15 cellular contexts compared by ENCODE assay signal in genomic region chr7:48280100-48280499, GRCh38.
DNase-seq lines count a peak whose midpoint lies in the region; ATAC-seq, FAIRE-seq and TF ChIP-seq lines count a peak whose summit lies in the region.
"Had no signal": no experiment of that assay in that cellular context is flagged by ENCODE, and none has a peak within 500 bp of the region (broad histone marks: within the 10 kb centered on the region; RNA-seq: fewer than 3 reads in every experiment).

No MANE protein-coding gene starts in this region.

- H3K4me1 ChIP-seq in endothelial cell of umbilical vein (ENCODE audit: control insufficient read depth, extremely low read depth, insufficient read depth, low read length), result no peaks in the 10 kb centered on the region

- ATAC-seq in sciatic nerve, result peak; percentile 78
- no peak for ATAC-seq in GM19467 (IDR thresholded peaks at IDR 0.05; ENCODE audit: unreplicated experiment)
- ATAC-seq: Panc1 had no signal

- no peaks in the 10 kb centered on the region for H3K36me3 ChIP-seq in MG63
- H3K36me3 ChIP-seq in endothelial cell of umbilical vein (ENCODE audit: control insufficient read depth in 2 of 2, extremely low read depth in 1 of 2, insufficient read depth in 2 of 2, low read length in 2 of 2), result no peaks in the 10 kb centered on the region
- H3K36me3 ChIP-seq: thoracic aorta had no signal

- intact Hi-C loops in endothelial cell of umbilical vein (cut with micrococcal nuclease), result no loop called here
- intact Hi-C loops in sciatic nerve (cut with DNase I), result no loop called here

- H3K9me1 ChIP-seq in endothelial cell of umbilical vein (replicated peaks; ENCODE audit: control insufficient read depth, extremely low read depth, insufficient read depth, low read length), result no peaks in the 10 kb centered on the region

- H2AFZ ChIP-seq in endothelial cell of umbilical vein (ENCODE audit: low read depth, low read length), result no peak overlapping the region

- CTCF ChIA-PET in endothelial cell of umbilical vein (lab: Charles Lee), result no interaction called here

- H3K9me3 ChIP-seq in MG63 (no peaks in the 10 kb centered on the region), endothelial cell of umbilical vein (replicated peaks; ENCODE audit: control insufficient read depth, insufficient read depth, low read length) (no peaks in the 10 kb centered on the region)
- H3K9me3 ChIP-seq: thoracic aorta had no signal

- no peak overlapping the region for H3K9ac ChIP-seq in endothelial cell of umbilical vein (replicated peaks; ENCODE audit: extremely low read depth, insufficient read depth, low read length)

- H3K4me2 ChIP-seq in endothelial cell of umbilical vein (ENCODE audit: insufficient read depth, low read length), result no peak overlapping the region
- H3K4me2 ChIP-seq: smooth muscle cell had no signal

- H3K79me2 ChIP-seq in endothelial cell of umbilical vein (ENCODE audit: control insufficient read depth, insufficient read depth, low read length), result no peaks in the 10 kb centered on the region

- POLR2A ChIA-PET in endothelial cell of umbilical vein (lab: Charles Lee), result no interaction called here

- no peak overlapping the region for H3K27ac ChIP-seq in endothelial cell of umbilical vein (ENCODE audit: insufficient read depth, low read depth, low read length)
- H3K27ac ChIP-seq: thoracic aorta had no signal

- TF ChIP-seq CTCF in endothelial cell of umbilical vein (IDR thresholded peaks at IDR 0.05; ENCODE audit: extremely low read depth in 1 of 2, insufficient read depth in 1 of 2, low read depth in 1 of 2, low read length in 2 of 2) (no peak), GM10266 (IDR thresholded peaks at IDR 0.05; ENCODE audit: control insufficient read depth, insufficient read depth, low read depth, missing control alignments) (no peak)

- FAIRE-seq in endothelial cell of umbilical vein (lab: Jason Lieb, UNC), result no peak

- dilution Hi-C loops in endothelial cell of umbilical vein (cut with MboI; ENCODE audit: extremely low pct_ligation_motif_present, low sequenced_read_pairs), result no loop called here

- DNase-seq in activated CD4-positive, alpha-beta T cell treated with anti-CD3 and anti-CD28 coated beads for 48 hours, result peak; percentile 17
- DNase-seq in activated CD4-positive, alpha-beta T cell treated with anti-CD3 and anti-CD28 coated beads for 1 hour, result no peak
- peak; percentile 74 for DNase-seq in MG63
- peak; percentile 5 for DNase-seq in endothelial cell of umbilical vein (ENCODE audit: low read depth, low spot score)
- DNase-seq in sciatic nerve (ENCODE audit: low spot score), result no peak
- no peak for DNase-seq in HuH-7 (ENCODE audit: low spot score)
- DNase-seq in GM10266 (ENCODE audit: extremely low spot score), result no peak
- DNase-seq: activated CD4-positive, alpha-beta T cell treated with anti-CD3 and anti-CD28 coated beads, Interleukin-2, amount 10 ng/mL, durations not matched to agents 7 days and 5 days; activated gamma-delta T cell; NCI-H1417 treated with DMSO at 0.1 percent for 48 hours; nucleus accumbens had no signal

- TF ChIP-seq POLR2A in endothelial cell of umbilical vein (IDR thresholded peaks at IDR 0.05; ENCODE audit: low read depth, low read length), result no peak

- no peaks in the 10 kb centered on the region for H4K20me1 ChIP-seq in endothelial cell of umbilical vein (replicated peaks; ENCODE audit: control insufficient read depth, extremely low read depth, insufficient read depth, low read length)

- H3K4me3 ChIP-seq in MG63 (no peak overlapping the region), endothelial cell of umbilical vein (replicated peaks in 1 of 3; ENCODE audit: insufficient read depth in 1 of 3, low read depth in 1 of 3, low read length in 3 of 3) (no peak overlapping the region)
- H3K4me3 ChIP-seq: smooth muscle cell, thoracic aorta had no signal

- no peaks in the 10 kb centered on the region for H3K27me3 ChIP-seq in MG63
- H3K27me3 ChIP-seq in endothelial cell of umbilical vein (ENCODE audit: control insufficient read depth in 2 of 2, insufficient read depth in 2 of 2, low read length in 2 of 2), result no peaks in the 10 kb centered on the region

- no TSS peak for BruUV-seq in endothelial cell of umbilical vein (replicated peaks; lab: Mats Ljungman, UMichigan)

TF ChIP-seq in endothelial cell of umbilical vein, 7 proteins besides CTCF, POLR2A, EP300 and RAD21:
- TF ChIP-seq MYC (IDR thresholded peaks at IDR 0.05; ENCODE audit: low read depth, low read length), result no peak
- TF ChIP-seq FOS (IDR thresholded peaks at IDR 0.05; ENCODE audit: borderline replicate concordance, insufficient read depth, low read length), result peak; percentile 34
TF ChIP-seq in endothelial cell of umbilical vein: peak in this region for 1.

Comparison
In these comparisons a context has a peak if more than half of its experiments do, and no peak if none do; other contexts are left out.
1. DNase-seq: peak in activated CD4-positive, alpha-beta T cell treated with anti-CD3 and anti-CD28 coated beads for 48 hours (single experiment), MG63 (single experiment) and endothelial cell of umbilical vein (single experiment); none in activated CD4-positive, alpha-beta T cell treated with anti-CD3 and anti-CD28 coated beads for 1 hour (single experiment), sciatic nerve (single experiment), HuH-7 (single experiment) and GM10266 (single experiment).